ENCODE assay signal across 20 cellular contexts in the genomic region with DNA sequence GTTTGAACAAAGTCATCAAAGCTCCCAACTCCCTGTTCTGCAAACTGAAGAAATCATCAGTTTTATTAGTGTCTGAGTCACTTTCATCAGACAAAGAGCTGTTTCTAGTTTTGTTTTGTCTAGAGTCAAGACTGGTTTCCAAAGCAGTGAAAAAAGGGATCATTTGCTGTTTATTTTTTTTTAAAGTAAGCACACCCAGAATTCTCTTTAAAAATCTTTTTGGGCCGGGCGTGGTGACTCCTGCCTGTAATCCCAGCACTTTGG.
DNase-seq lines count a peak whose midpoint lies in the region; ATAC-seq and TF ChIP-seq lines count a peak whose summit lies in the region.
"Had no signal": no experiment of that assay in that cellular context is flagged by ENCODE, and none has a peak within 500 bp of the region (broad histone marks: within the 10 kb centered on the region; RNA-seq: fewer than 3 reads in every experiment).

No MANE protein-coding gene starts in this region.

- H3K4me3 ChIP-seq in GM12865 (ENCODE audit: low read depth, low read length) = no peak overlapping the region
- H3K4me3 ChIP-seq in choroid plexus epithelial cell (ENCODE audit: low read depth, low read length) = no peak overlapping the region
- no peak overlapping the region for H3K4me3 ChIP-seq in testis

- 76 to 77% methylated on average over 2 of the region's 2 CpGs for WGBS in testis, 2 donors

- no peaks in the 10 kb centered on the region for H3K36me3 ChIP-seq in testis (ENCODE audit: low read depth, missing control alignments)

- TF ChIP-seq POLR2A in testis (IDR thresholded peaks at IDR 0.05) = no peak

- H3K4me1 ChIP-seq in testis = no peaks in the 10 kb centered on the region

- peak; percentile 11 for ATAC-seq in HG03460 (IDR thresholded peaks at IDR 0.05; ENCODE audit: unreplicated experiment)
- ATAC-seq: left lobe of liver; naive thymus-derived CD4-positive, alpha-beta T cell; PC-3 had no signal

- TF ChIP-seq CTCF in GM12865 (IDR thresholded peaks at IDR 0.05; ENCODE audit: insufficient read depth, low read depth, low read length, missing control alignments) = no peak
- no peak for TF ChIP-seq CTCF in choroid plexus epithelial cell (conservative IDR thresholded peaks at IDR 0.05; ENCODE audit: low read depth, low read length)
- TF ChIP-seq CTCF in GM10266 (IDR thresholded peaks at IDR 0.05; ENCODE audit: control insufficient read depth, insufficient read depth, low read depth, missing control alignments) = no peak
- no peak for TF ChIP-seq CTCF in testis (IDR thresholded peaks at IDR 0.05)

- no peaks in the 10 kb centered on the region for H3K27me3 ChIP-seq in testis

- DNase-seq in GM12865 (ENCODE audit: low read depth) (peak; percentile 20), choroid plexus epithelial cell (ENCODE audit: low read depth) (peak; percentile 21), stromal cell of bone marrow (ENCODE audit: low read depth) (peak; percentile 8), GM10266 (ENCODE audit: extremely low spot score) (no peak), testis (no peak), NCI-H2171 treated with DMSO at 0.1 percent for 48 hours (lab: John Stamatoyannopoulos, UW) (no peak)
- DNase-seq: activated B cell treated with CpG ODN at 0.5 μM for 24 hours; activated CD4-positive, alpha-beta memory T cell treated with anti-CD3 and anti-CD28 coated beads for 36 hours; activated naive CD8-positive, alpha-beta T cell treated with anti-CD3 and anti-CD28 coated beads for 36 hours; mesendoderm; naive thymus-derived CD4-positive, alpha-beta T cell; NCI-H1105 treated with DMSO at 0.1 percent for 48 hours; NCI-H2029; occipital lobe; PC-3; SHP77; stimulated activated CD4-positive, alpha-beta T cell treated with anti-CD3 and anti-CD28 coated beads, Interleukin-2, amount 100 ng/mL, for 48 hours; stimulated activated naive B cell treated with anti-CD40 and anti-IgM and Interleukin-4, amounts not matched to agents 10 μg/mL and 1 μg/mL and 100 μg/mL, for 72 hours had no signal

- intact Hi-C loops in testis (cut with DNase I; ENCODE audit: low total_unique reads) = no loop called here

- no peak overlapping the region for H3K27ac ChIP-seq in testis

- no peaks in the 10 kb centered on the region for H3K9me3 ChIP-seq in testis

Comparison
In these comparisons a context has a peak if more than half of its experiments do, and no peak if none do; other contexts are left out.
1. DNase-seq: peak in GM12865 (single experiment), choroid plexus epithelial cell (single experiment) and stromal cell of bone marrow (single experiment); none in GM10266 (single experiment), testis (single experiment) and NCI-H2171 treated with DMSO at 0.1 percent for 48 hours (single experiment).